ENCODE assay signal across 10 cellular contexts in the genomic region with DNA sequence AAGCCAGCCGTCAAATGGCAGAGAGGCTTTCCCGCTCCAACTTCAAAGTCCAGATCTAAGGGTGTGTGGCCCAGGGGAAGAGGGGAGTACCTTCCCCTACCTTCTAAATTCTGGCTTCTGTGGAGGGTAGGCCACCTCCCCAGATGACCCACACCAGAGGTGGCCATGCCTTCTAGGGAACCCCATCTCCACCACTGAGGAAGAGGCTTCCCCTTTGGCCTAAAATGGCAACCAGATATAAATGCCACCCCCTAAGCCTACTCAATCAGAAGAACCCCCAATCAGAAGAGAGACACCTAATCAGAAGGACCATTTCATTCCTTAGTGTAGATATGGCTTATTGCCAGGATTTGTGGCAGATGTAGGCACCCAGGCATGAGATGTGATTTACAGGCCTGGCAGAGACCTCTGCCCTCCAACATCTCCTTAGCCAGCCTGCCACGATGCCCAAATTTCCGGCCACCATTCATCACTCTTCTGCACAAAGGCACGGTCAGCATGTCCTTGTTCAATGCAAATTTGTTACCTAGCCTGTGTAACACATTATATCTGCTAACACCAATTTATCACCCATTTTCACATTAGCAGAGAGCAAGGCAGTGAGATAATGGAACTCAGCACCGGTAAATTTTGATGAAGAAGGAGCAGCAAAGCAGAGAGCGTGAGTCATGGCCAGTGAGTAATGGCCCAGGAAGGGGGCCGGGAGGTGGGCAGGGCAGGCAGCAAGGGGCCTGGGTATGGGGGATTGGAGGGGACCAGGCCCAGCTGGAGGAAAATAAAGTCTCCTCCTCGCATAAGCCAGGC. TPM values are rescaled to one million over a fixed set of nuclear protein-coding genes. Genes with fewer than 3 reads are reported as not detected.
DNase-seq lines count a peak whose midpoint lies in the region; ATAC-seq and TF ChIP-seq lines count a peak whose summit lies in the region.
"Had no signal": no experiment of that assay in that cellular context is flagged by ENCODE, and none has a peak within 500 bp of the region (broad histone marks: within the 10 kb centered on the region; RNA-seq: fewer than 3 reads in every experiment).

No MANE protein-coding gene starts in this region.

- H3K36me3 ChIP-seq in SJSA1 (0 out of 2 replicates have a peak, but pooled peaks cover 8% of the 10 kb centered on the region), tibial nerve (no peaks in the 10 kb centered on the region), tibial artery (no peaks in the 10 kb centered on the region)

- H3K4me1 ChIP-seq in SJSA1 (replicated peaks) (peaks cover 54% of the 10 kb centered on the region), tibial nerve (peaks cover 0 to 24% (median 7%) of the 10 kb centered on the region in 4 donors), tibial artery (peaks cover 0 to 23% (median 19%) of the 10 kb centered on the region in 4 donors)

- WGBS in tibial nerve, 2 donors: 75 to 79% methylated on average over 9 of the region's 9 CpGs

- H3K36me3 Mint-ChIP-seq in activated CD4-positive, alpha-beta T cell treated with anti-CD3 and anti-CD28 coated beads, Interleukin-2, amount 10 ng/mL, durations not matched to agents 24 days and 14 days (ENCODE audit: low read depth): no peaks in the 10 kb centered on the region
- H3K36me3 Mint-ChIP-seq in stimulated activated effector memory CD8-positive, alpha-beta T cell treated with anti-CD3 and anti-CD28 coated beads, Interleukin-12 subunit alpha, Interleukin-12 subunit beta, amount 100 ng/mL, for 72 hours: no peaks in the 10 kb centered on the region

- no peaks in the 10 kb centered on the region for H3K9me3 Mint-ChIP-seq in activated CD4-positive, alpha-beta T cell treated with anti-CD3 and anti-CD28 coated beads, Interleukin-2, amount 10 ng/mL, durations not matched to agents 24 days and 14 days
- no peaks in the 10 kb centered on the region for H3K9me3 Mint-ChIP-seq in stimulated activated effector memory CD8-positive, alpha-beta T cell treated with anti-CD3 and anti-CD28 coated beads, Interleukin-12 subunit alpha, Interleukin-12 subunit beta, amount 100 ng/mL, for 72 hours

- H3K27ac ChIP-seq in SJSA1 (peak overlapping the region; percentile 47), tibial nerve (no peak overlapping the region), tibial artery (no peak overlapping the region)

- H3K4me1 Mint-ChIP-seq in activated CD4-positive, alpha-beta T cell treated with anti-CD3 and anti-CD28 coated beads, Interleukin-2, amount 10 ng/mL, durations not matched to agents 24 days and 14 days: peaks cover 7% of the 10 kb centered on the region
- H3K4me1 Mint-ChIP-seq in stimulated activated effector memory CD8-positive, alpha-beta T cell treated with anti-CD3 and anti-CD28 coated beads, Interleukin-12 subunit alpha, Interleukin-12 subunit beta, amount 100 ng/mL, for 72 hours: peaks cover 6% of the 10 kb centered on the region

- H3K27me3 ChIP-seq in SJSA1 (replicated peaks) (no peaks in the 10 kb centered on the region), tibial nerve (peaks cover 0 to 47% of the 10 kb centered on the region in 2 donors), tibial artery (peaks cover 6 to 81% of the 10 kb centered on the region in 2 donors)

- intact Hi-C loops in activated CD4-positive, alpha-beta T cell treated with anti-CD3 and anti-CD28 coated beads, Interleukin-2, amount 10 ng/mL, durations not matched to agents 24 days and 14 days (cut with micrococcal nuclease): loop anchor here (5.0 kb wide), 1 partner anchor 380 kb away; no protein-coding TSS in a partner anchor
- intact Hi-C loops in tibial artery (cut with DNase I; ENCODE audit: low total_unique reads): loop anchor here (5.0 kb wide), 1 partner anchor 190 kb away; no protein-coding TSS in a partner anchor

- no peak for TF ChIP-seq EP300 in tibial nerve (IDR thresholded peaks at IDR 0.05)

- no peak overlapping the region for H3K27ac Mint-ChIP-seq in activated CD4-positive, alpha-beta T cell treated with anti-CD3 and anti-CD28 coated beads, Interleukin-2, amount 10 ng/mL, durations not matched to agents 24 days and 14 days
- no peak overlapping the region for H3K27ac Mint-ChIP-seq in stimulated activated effector memory CD8-positive, alpha-beta T cell treated with anti-CD3 and anti-CD28 coated beads, Interleukin-12 subunit alpha, Interleukin-12 subunit beta, amount 100 ng/mL, for 72 hours

- no peak overlapping the region for H3K4me3 ChIP-seq in SJSA1
- H3K4me3 ChIP-seq in tibial nerve: no peak overlapping the region
- no peak overlapping the region for H3K4me3 ChIP-seq in tibial artery

- no peak for ATAC-seq in stimulated activated effector memory CD8-positive, alpha-beta T cell treated with anti-CD3 and anti-CD28 coated beads, Interleukin-12 subunit alpha, Interleukin-12 subunit beta, amount 100 ng/mL, for 72 hours

- no peak for DNase-seq in activated CD4-positive, alpha-beta T cell treated with anti-CD3 and anti-CD28 coated beads, Interleukin-2, amount 10 ng/mL, durations not matched to agents 24 days and 14 days
- DNase-seq in activated CD4-positive, alpha-beta T cell treated with anti-CD3 and anti-CD28 coated beads for 48 hours: no peak
- DNase-seq in SJSA1 (ENCODE audit: low read depth in 1 of 2, low spot score in 2 of 2): peak; percentile 76 to 79
- DNase-seq in fibroblast of peridontal ligament (ENCODE audit: extremely low read depth): peak; percentile 29
- no peak for DNase-seq in stimulated activated effector memory CD8-positive, alpha-beta T cell treated with anti-CD3 and anti-CD28 coated beads, Interleukin-12 subunit alpha, Interleukin-12 subunit beta, amount 100 ng/mL, for 72 hours (ENCODE audit: low spot score in 2 of 2)
- DNase-seq in tibial nerve (ENCODE audit: low spot score in 2 of 2): no peak
- no peak for DNase-seq in tibial artery
- DNase-seq in activated CD8-positive, alpha-beta memory T cell treated with anti-CD3 and anti-CD28 coated beads, Interleukin-2, amount 50 U/mL, for 4 hours: no peak
- DNase-seq: activated CD4-positive, alpha-beta T cell treated with anti-CD3 and anti-CD28 coated beads, Interleukin-2, amount 50 U/mL, for 1 hour; stimulated activated CD4-positive, alpha-beta T cell treated with anti-CD3 and anti-CD28 coated beads, Interleukin-4, amount 100 ng/mL, for 24 hours had no signal

- H3K9me3 ChIP-seq in SJSA1 (replicated peaks): no peaks in the 10 kb centered on the region; the same call in 1 of the 2 replicates
- H3K9me3 ChIP-seq in tibial nerve: no peaks in the 10 kb centered on the region
- no peaks in the 10 kb centered on the region for H3K9me3 ChIP-seq in tibial artery

- no peak for TF ChIP-seq POLR2A in tibial nerve (IDR thresholded peaks at IDR 0.05)

- H3K4me3 Mint-ChIP-seq in activated CD4-positive, alpha-beta T cell treated with anti-CD3 and anti-CD28 coated beads, Interleukin-2, amount 10 ng/mL, durations not matched to agents 24 days and 14 days: peak overlapping the region; percentile 13
- peak overlapping the region; percentile 60 for H3K4me3 Mint-ChIP-seq in stimulated activated effector memory CD8-positive, alpha-beta T cell treated with anti-CD3 and anti-CD28 coated beads, Interleukin-12 subunit alpha, Interleukin-12 subunit beta, amount 100 ng/mL, for 72 hours

- TF ChIP-seq CTCF in tibial nerve (IDR thresholded peaks at IDR 0.05) (no peak), tibial artery (IDR thresholded peaks at IDR 0.05) (no peak)

- H3K27me3 Mint-ChIP-seq in activated CD4-positive, alpha-beta T cell treated with anti-CD3 and anti-CD28 coated beads, Interleukin-2, amount 10 ng/mL, durations not matched to agents 24 days and 14 days: peaks cover 27% of the 10 kb centered on the region

RNA-seq across cellular contexts. Expression of a gene that starts 1.2 kb away (rescaled TPM):
- 0.21 and 0.51 TPM in 2 replicates for total RNA-seq in activated CD4-positive, alpha-beta T cell treated with anti-CD3 and anti-CD28 coated beads, Interleukin-2, amount 10 ng/mL, durations not matched to agents 24 days and 14 days
- total RNA-seq in SJSA1 (2014; rRNA removed; shearing (Covaris generic)): 14.4 and 15.0 TPM in 2 replicates
- total RNA-seq in tibial nerve: 1 to 10 TPM in 2 of 4 donors, under 1 TPM in 2; 0.78 to 1.5 (median 0.96) TPM

Comparison
In these comparisons a context has a peak if more than half of its experiments do, and no peak if none do; other contexts are left out.
1. DNase-seq: peak in SJSA1 (2 of 2) and fibroblast of peridontal ligament (single experiment); none in activated CD4-positive, alpha-beta T cell treated with anti-CD3 and anti-CD28 coated beads, Interleukin-2, amount 10 ng/mL, durations not matched to agents 24 days and 14 days (single experiment), activated CD4-positive, alpha-beta T cell treated with anti-CD3 and anti-CD28 coated beads for 48 hours (single experiment), stimulated activated effector memory CD8-positive, alpha-beta T cell treated with anti-CD3 and anti-CD28 coated beads, Interleukin-12 subunit alpha, Interleukin-12 subunit beta, amount 100 ng/mL, for 72 hours (0 of 2), tibial nerve (0 of 2), tibial artery (0 of 2) and activated CD8-positive, alpha-beta memory T cell treated with anti-CD3 and anti-CD28 coated beads, Interleukin-2, amount 50 U/mL, for 4 hours (single experiment).